Comparison of ENCODE assay signal across 29 cellular contexts in genomic region chr15:98842973-98843285, GRCh38.
A peak's percentile ranks its signal among the peaks of the same experiment; 100 is the strongest.
DNase-seq lines count a peak whose midpoint lies in the region; ATAC-seq and TF ChIP-seq lines count a peak whose summit lies in the region.
"Had no signal": no experiment of that assay in that cellular context is flagged by ENCODE, and none has a peak within 500 bp of the region (broad histone marks: within the 10 kb centered on the region; RNA-seq: fewer than 3 reads in every experiment).

No MANE protein-coding gene starts in this region.

- H3K27me3 Mint-ChIP-seq in activated naive CD4-positive, alpha-beta T cell treated with anti-CD3 and anti-CD28 coated beads, Interleukin-2, amount 50 U/mL, for 24 hours = no peaks in the 10 kb centered on the region
- peaks cover 9% of the 10 kb centered on the region for H3K27me3 Mint-ChIP-seq in glutamatergic neuron (ENCODE audit: unreplicated experiment)
- peaks cover 14 to 18% of the 10 kb centered on the region in 2 donors for H3K27me3 Mint-ChIP-seq in effector memory CD8-positive, alpha-beta T cell
- H3K27me3 Mint-ChIP-seq: naive B cell had no signal

- H3K27me3 ChIP-seq in ascending aorta = no peaks in the 10 kb centered on the region
- H3K27me3 ChIP-seq: adrenal gland, BLaER1, esophagus muscularis mucosa, foreskin keratinocyte, heart right ventricle, sigmoid colon, SJSA1, tibial artery had no signal

- H3K9me3 Mint-ChIP-seq in activated naive CD4-positive, alpha-beta T cell treated with anti-CD3 and anti-CD28 coated beads, Interleukin-2, amount 50 U/mL, for 24 hours = no peaks in the 10 kb centered on the region
- H3K9me3 Mint-ChIP-seq in activated naive CD4-positive, alpha-beta T cell treated with anti-CD3 and anti-CD28 coated beads, Interleukin-2, amount 50 U/mL, for 72 hours = peaks cover 0 to 3% of the 10 kb centered on the region in 2 donors
- H3K9me3 Mint-ChIP-seq in glutamatergic neuron (ENCODE audit: unreplicated experiment) = peaks cover 5% of the 10 kb centered on the region
- H3K9me3 Mint-ChIP-seq in effector memory CD8-positive, alpha-beta T cell = no peaks in the 10 kb centered on the region
- H3K9me3 Mint-ChIP-seq: activated CD4-positive, alpha-beta memory T cell treated with anti-CD3 and anti-CD28 coated beads for 36 hours; brain had no signal

- peaks cover 0 to 17% of the 10 kb centered on the region in 2 donors for H3K4me1 ChIP-seq in ascending aorta

- H3K9me3 ChIP-seq in ascending aorta = no peaks in the 10 kb centered on the region
- H3K9me3 ChIP-seq: adrenal gland, esophagus muscularis mucosa, heart right ventricle, sigmoid colon, SJSA1, tibial artery had no signal

- H3K4me3 Mint-ChIP-seq in activated naive CD4-positive, alpha-beta T cell treated with anti-CD3 and anti-CD28 coated beads, Interleukin-2, amount 50 U/mL, for 24 hours = no peak overlapping the region
- H3K4me3 Mint-ChIP-seq in glutamatergic neuron (ENCODE audit: unreplicated experiment) = no peak overlapping the region
- no peak overlapping the region for H3K4me3 Mint-ChIP-seq in effector memory CD8-positive, alpha-beta T cell
- H3K4me3 Mint-ChIP-seq: activated CD4-positive, alpha-beta memory T cell treated with anti-CD3 and anti-CD28 coated beads for 36 hours; brain; naive B cell had no signal

- DNase-seq in activated naive CD4-positive, alpha-beta T cell treated with anti-CD3 and anti-CD28 coated beads, Interleukin-2, amount 50 U/mL, for 72 hours (ENCODE audit: low spot score in 2 of 2) = no peak
- DNase-seq in NOMO-1 treated with DMSO at 0.1 percent for 48 hours (lab: John Stamatoyannopoulos, UW; ENCODE audit: unreplicated experiment) (peak; percentile 23), glutamatergic neuron (no peak), ascending aorta (ENCODE audit: low spot score in 2 of 2) (no peak), NCI-H2171 treated with DMSO at 0.1 percent for 48 hours (lab: John Stamatoyannopoulos, UW) (no peak)
- DNase-seq in effector memory CD8-positive, alpha-beta T cell = no peak
- DNase-seq: activated CD4-positive, alpha-beta memory T cell treated with anti-CD3 and anti-CD28 coated beads for 36 hours; activated CD4-positive, alpha-beta T cell treated with anti-CD3 and anti-CD28 coated beads for 1 hour; activated naive CD4-positive, alpha-beta T cell; adrenal gland; COR-L47; dermis blood vessel endothelial cell; foreskin keratinocyte; heart right ventricle; kidney; naive B cell; NCI-H1105 treated with DMSO at 0.1 percent for 48 hours; NCI-H1930; NCI-H510A treated with DMSO at 0.1 percent for 48 hours; sigmoid colon; stimulated activated CD4-positive, alpha-beta T cell treated with anti-CD3 and anti-CD28 coated beads, Interleukin-12 subunit alpha, Interleukin-12 subunit beta, amount 100 ng/mL, for 4 hours; stimulated activated CD4-positive, alpha-beta T cell treated with anti-CD3 and anti-CD28 coated beads, Interleukin-4, amount 100 ng/mL, for 1 hour; tibial artery had no signal

- peaks cover 5% of the 10 kb centered on the region for H3K36me3 Mint-ChIP-seq in activated naive CD4-positive, alpha-beta T cell treated with anti-CD3 and anti-CD28 coated beads, Interleukin-2, amount 50 U/mL, for 24 hours
- H3K36me3 Mint-ChIP-seq in activated naive CD4-positive, alpha-beta T cell treated with anti-CD3 and anti-CD28 coated beads, Interleukin-2, amount 50 U/mL, for 72 hours = peaks cover 0 to 15% of the 10 kb centered on the region in 2 donors
- no peaks in the 10 kb centered on the region for H3K36me3 Mint-ChIP-seq in glutamatergic neuron (ENCODE audit: unreplicated experiment)
- H3K36me3 Mint-ChIP-seq in effector memory CD8-positive, alpha-beta T cell (ENCODE audit: insufficient read depth) = no peaks in the 10 kb centered on the region
- H3K36me3 Mint-ChIP-seq: activated CD4-positive, alpha-beta memory T cell treated with anti-CD3 and anti-CD28 coated beads for 36 hours; naive B cell had no signal

- intact Hi-C loops in ascending aorta (cut with DNase I) = no loop called here

- no peak for ATAC-seq in activated naive CD4-positive, alpha-beta T cell treated with anti-CD3 and anti-CD28 coated beads, Interleukin-2, amount 50 U/mL, for 72 hours
- no peak for ATAC-seq in effector memory CD8-positive, alpha-beta T cell (replicated peaks)
- ATAC-seq in GM21360 (IDR thresholded peaks at IDR 0.05; ENCODE audit: unreplicated experiment) = no peak
- ATAC-seq: foreskin keratinocyte, heart right ventricle had no signal

- no peaks in the 10 kb centered on the region for H3K36me3 ChIP-seq in ascending aorta
- H3K36me3 ChIP-seq: adrenal gland, esophagus muscularis mucosa, heart right ventricle, sigmoid colon, SJSA1, tibial artery had no signal

- no peak overlapping the region for H3K4me3 ChIP-seq in ascending aorta
- H3K4me3 ChIP-seq: adrenal gland, BLaER1, esophagus muscularis mucosa, heart right ventricle, sigmoid colon, SJSA1, tibial artery had no signal

- peak overlapping the region; percentile 1 for H3K27ac Mint-ChIP-seq in activated naive CD4-positive, alpha-beta T cell treated with anti-CD3 and anti-CD28 coated beads, Interleukin-2, amount 50 U/mL, for 24 hours
- no peak overlapping the region for H3K27ac Mint-ChIP-seq in activated naive CD4-positive, alpha-beta T cell treated with anti-CD3 and anti-CD28 coated beads, Interleukin-2, amount 50 U/mL, for 72 hours
- peak overlapping the region; percentile 56 for H3K27ac Mint-ChIP-seq in glutamatergic neuron (ENCODE audit: unreplicated experiment)
- no peak overlapping the region for H3K27ac Mint-ChIP-seq in effector memory CD8-positive, alpha-beta T cell
- H3K27ac Mint-ChIP-seq: activated CD4-positive, alpha-beta memory T cell treated with anti-CD3 and anti-CD28 coated beads for 36 hours; naive B cell had no signal

- H3K4me1 Mint-ChIP-seq in activated naive CD4-positive, alpha-beta T cell treated with anti-CD3 and anti-CD28 coated beads, Interleukin-2, amount 50 U/mL, for 24 hours = peaks cover 84% of the 10 kb centered on the region
- peaks cover 44% of the 10 kb centered on the region for H3K4me1 Mint-ChIP-seq in glutamatergic neuron (ENCODE audit: low read depth, unreplicated experiment)
- peaks cover 0 to 3% of the 10 kb centered on the region in 2 donors for H3K4me1 Mint-ChIP-seq in effector memory CD8-positive, alpha-beta T cell (ENCODE audit: low read depth in 2 of 2)

- TF ChIP-seq CTCF in glutamatergic neuron (IDR thresholded peaks at IDR 0.05; ENCODE audit: partially characterized antibody, unreplicated experiment) (no peak), ascending aorta (IDR thresholded peaks at IDR 0.05) (no peak)

- H3K27ac ChIP-seq in ascending aorta = no peak overlapping the region
- H3K27ac ChIP-seq: BLaER1, esophagus muscularis mucosa, foreskin keratinocyte, heart right ventricle, sigmoid colon, SJSA1, tibial artery had no signal

Comparison
In these comparisons a context has a peak if more than half of its experiments do, and no peak if none do; other contexts are left out.
1. H3K27ac Mint-ChIP-seq: peak in activated naive CD4-positive, alpha-beta T cell treated with anti-CD3 and anti-CD28 coated beads, Interleukin-2, amount 50 U/mL, for 24 hours (single experiment) and glutamatergic neuron (single experiment); none in activated naive CD4-positive, alpha-beta T cell treated with anti-CD3 and anti-CD28 coated beads, Interleukin-2, amount 50 U/mL, for 72 hours (0 of 2) and effector memory CD8-positive, alpha-beta T cell (0 of 2).